ENCODE assay signal across 8 cellular contexts in the genomic region with DNA sequence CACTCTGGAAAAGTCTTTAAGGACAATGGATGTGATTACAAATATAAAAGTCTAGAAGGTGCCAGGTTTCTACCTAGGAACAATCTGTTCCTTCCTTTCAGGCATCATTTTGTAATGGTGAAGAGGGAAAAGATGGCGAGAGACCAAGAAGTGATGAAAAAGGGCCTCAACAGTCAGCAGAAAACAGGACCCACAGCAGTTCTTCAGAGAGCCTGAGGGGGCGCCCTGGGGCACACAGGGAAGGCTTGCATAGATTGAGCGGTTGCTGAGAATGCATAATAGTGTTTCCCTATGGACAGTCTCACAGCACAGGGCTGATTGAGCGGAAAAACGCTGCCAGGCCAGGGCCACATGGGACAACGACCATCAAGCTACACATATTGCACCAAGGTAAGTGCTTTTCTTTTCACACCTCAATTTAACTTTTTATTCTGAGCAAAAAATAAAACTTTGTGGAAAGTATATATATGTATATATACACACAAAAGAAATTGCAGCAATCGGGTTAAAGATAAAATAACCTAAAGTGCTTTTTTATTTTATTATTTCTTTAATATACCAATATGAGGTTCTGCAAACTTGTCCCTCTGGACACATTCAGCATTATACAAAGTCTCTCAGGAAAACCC. TPM values are rescaled to one million over a fixed set of nuclear protein-coding genes. Genes with fewer than 3 reads are reported as not detected.
A peak's percentile ranks its signal among the peaks of the same experiment; 100 is the strongest.
DNase-seq lines count a peak whose midpoint lies in the region; ATAC-seq and TF ChIP-seq lines count a peak whose summit lies in the region.

No MANE protein-coding gene starts in this region.

- DNase-seq in CD1c-positive myeloid dendritic cell (ENCODE audit: extremely low spot score): peak; percentile 79
- DNase-seq in HFF-Myc (ENCODE audit: extremely low read depth, low read depth): peak; percentile 58
- DNase-seq in NCI-H510A (lab: John Stamatoyannopoulos, UW): peak; percentile 100
- peak; percentile 40 for DNase-seq in activated CD4-positive, alpha-beta T cell treated with anti-CD3 and anti-CD28 coated beads for 1 hour
- peak; percentile 83 for DNase-seq in cerebellar cortex (ENCODE audit: low spot score)
- DNase-seq in left colon: peak; percentile 60 to 63
- DNase-seq in stimulated activated CD8-positive, alpha-beta memory T cell treated with anti-CD3 and anti-CD28 coated beads, Interleukin-12 subunit alpha, Interleukin-12 subunit beta, amount 100 ng/mL, for 1 hour (ENCODE audit: low read depth): peak; percentile 41

- ATAC-seq in left colon: peak; percentile 36
- ATAC-seq in GM21717 (IDR thresholded peaks at IDR 0.05; ENCODE audit: unreplicated experiment): no peak

- H3K4me3 ChIP-seq in HFF-Myc (replicated peaks; ENCODE audit: low read depth, low read length): no peak overlapping the region

- intact Hi-C loops in left colon (cut with DNase I, micrococcal nuclease): no loop called here

- peak; percentile 90 for TF ChIP-seq CTCF in HFF-Myc (IDR thresholded peaks at IDR 0.05; ENCODE audit: low read depth, low read length, missing control alignments)

RNA-seq across cellular contexts. Expression of a gene that starts 3.1 kb away (rescaled TPM):
- 10 to 100 TPM; 12.3 to 15.1 TPM for total RNA-seq in left colon

RNA-seq across cellular contexts. Expression of a gene that starts 3.6 kb away (rescaled TPM):
- total RNA-seq in left colon: 10 to 100 TPM; 36.7 to 43.7 TPM

RNA-seq across cellular contexts. Expression of a gene that starts 17.5 kb away (rescaled TPM):
- total RNA-seq in left colon: 1 to 10 TPM; 7.0 to 7.6 TPM

RNA-seq across cellular contexts. Expression of a gene that starts 46.2 kb away (rescaled TPM):
- 10 to 100 TPM; 49.2 to 62.5 TPM for total RNA-seq in left colon

RNA-seq across cellular contexts. Expression of a gene that starts 48.3 kb away (rescaled TPM):
- total RNA-seq in left colon: 10 to 100 TPM; 28.0 to 37.9 TPM

Comparison
In these comparisons a context has a peak if more than half of its experiments do, and no peak if none do; other contexts are left out.
1. DNase-seq: peak in every context shown above with its lines; median percentile 100 in NCI-H510A; 83 in cerebellar cortex; 79 in CD1c-positive myeloid dendritic cell; 62 in left colon; 58 in HFF-Myc; 41 in stimulated activated CD8-positive, alpha-beta memory T cell treated with anti-CD3 and anti-CD28 coated beads, Interleukin-12 subunit alpha, Interleukin-12 subunit beta, amount 100 ng/mL, for 1 hour; 40 in activated CD4-positive, alpha-beta T cell treated with anti-CD3 and anti-CD28 coated beads for 1 hour.